In genomic region chr14:93970589-93970966, GRCh38 we compare ENCODE assay signal across 8 cellular contexts. TPM values are rescaled to one million over a fixed set of nuclear protein-coding genes. Genes with fewer than 3 reads are reported as not detected.
DNase-seq lines count a peak whose midpoint lies in the region; ATAC-seq and TF ChIP-seq lines count a peak whose summit lies in the region.

No MANE protein-coding gene starts in this region.

- H3K4me3 Mint-ChIP-seq in activated CD8-positive, alpha-beta T cell treated with anti-CD3 and anti-CD28 coated beads, Interleukin-2, amount 10 ng/mL, durations not matched to agents 7 days and 5 days: peak overlapping the region; percentile 80
- no peak overlapping the region for H3K4me3 Mint-ChIP-seq in mesothelial cell of epicardium

- peaks cover 86% of the 10 kb centered on the region for H3K4me1 Mint-ChIP-seq in activated CD8-positive, alpha-beta T cell treated with anti-CD3 and anti-CD28 coated beads, Interleukin-2, amount 10 ng/mL, durations not matched to agents 7 days and 5 days (ENCODE audit: low read depth)
- H3K4me1 Mint-ChIP-seq in mesothelial cell of epicardium: no peaks in the 10 kb centered on the region

- DNase-seq in AG10803 (ENCODE audit: low read depth) (no peak), NCI-H460 (ENCODE audit: extremely low read depth, low read depth) (peak; percentile 19), epithelial cell of proximal tubule (ENCODE audit: low read depth) (no peak), mesothelial cell of epicardium (ENCODE audit: low spot score in 2 of 2, unreplicated experiment in 2 of 2) (no peak), ecto neural progenitor cell (ENCODE audit: low spot score) (no peak)
- peak; percentile 75 for DNase-seq in activated CD8-positive, alpha-beta T cell treated with anti-CD3 and anti-CD28 coated beads, Interleukin-2, amount 10 ng/mL, durations not matched to agents 7 days and 5 days

- peak overlapping the region; percentile 61 for H3K27ac ChIP-seq in skeletal muscle tissue (ENCODE audit: low read depth, low read length)

- H3K4me1 ChIP-seq in skeletal muscle tissue (ENCODE audit: control insufficient read depth in 3 of 3, insufficient read depth in 3 of 3, low read length in 3 of 3): peaks cover 78 to 96% (median 87%) of the 10 kb centered on the region in 3 donors

- peaks cover 7% of the 10 kb centered on the region for H3K9me3 Mint-ChIP-seq in activated CD8-positive, alpha-beta T cell treated with anti-CD3 and anti-CD28 coated beads, Interleukin-2, amount 10 ng/mL, durations not matched to agents 7 days and 5 days (ENCODE audit: insufficient read depth)
- no peaks in the 10 kb centered on the region for H3K9me3 Mint-ChIP-seq in mesothelial cell of epicardium

- CTCF ChIA-PET in activated CD8-positive, alpha-beta T cell treated with anti-CD3 and anti-CD28 coated beads, Interleukin-2, amount 10 ng/mL, durations not matched to agents 7 days and 5 days (lab: Charles Lee): interaction anchor here (0.8 to 13.0 kb wide), 26 partner anchors 8 to 210 kb away, joined by 3 to 366 read pairs (median 12); partner anchors contain the start of genes CCDC197, DDX24, IFI27L1 and OTUB2

- no peak; the same call in 1 of the 2 replicates for TF ChIP-seq CTCF in AG10803 (conservative IDR thresholded peaks at IDR 0.05; ENCODE audit: low read length)
- TF ChIP-seq CTCF in epithelial cell of proximal tubule (conservative IDR thresholded peaks at IDR 0.05; ENCODE audit: low read depth, low read length): peak; percentile 63
- no peak for TF ChIP-seq CTCF in mesothelial cell of epicardium (IDR thresholded peaks at IDR 0.05; ENCODE audit: unreplicated experiment)

- H3K27me3 Mint-ChIP-seq in activated CD8-positive, alpha-beta T cell treated with anti-CD3 and anti-CD28 coated beads, Interleukin-2, amount 10 ng/mL, durations not matched to agents 7 days and 5 days (ENCODE audit: low read depth): no peaks in the 10 kb centered on the region
- H3K27me3 Mint-ChIP-seq in mesothelial cell of epicardium (ENCODE audit: low read depth): no peaks in the 10 kb centered on the region

- H3K9ac ChIP-seq in skeletal muscle tissue (ENCODE audit: low read depth in 1 of 3, low read length in 3 of 3): peak overlapping the region in 2 of 3 donors; percentile 43 to 73

- no peaks in the 10 kb centered on the region for H3K9me3 ChIP-seq in skeletal muscle tissue (ENCODE audit: control insufficient read depth in 3 of 3, low read length in 3 of 3)

- H3K36me3 ChIP-seq in skeletal muscle tissue (ENCODE audit: control insufficient read depth in 3 of 3, insufficient read depth in 3 of 3, low read length in 3 of 3): peaks cover 9 to 54% (median 28%) of the 10 kb centered on the region in 3 donors

- peak; percentile 31 for ATAC-seq in GM19395 (IDR thresholded peaks at IDR 0.05; ENCODE audit: unreplicated experiment)
- peak; percentile 76 for ATAC-seq in activated CD8-positive, alpha-beta T cell treated with anti-CD3 and anti-CD28 coated beads, Interleukin-2, amount 10 ng/mL, durations not matched to agents 7 days and 5 days

- no peaks in the 10 kb centered on the region for H3K27me3 ChIP-seq in skeletal muscle tissue (ENCODE audit: control insufficient read depth in 3 of 3, insufficient read depth in 3 of 3, low read length in 3 of 3)

- H3K4me3 ChIP-seq in AG10803 (ENCODE audit: low read length) (peak overlapping the region; percentile 23), epithelial cell of proximal tubule (ENCODE audit: low read depth, low read length) (peak overlapping the region; percentile 48), skeletal muscle tissue (ENCODE audit: low read length in 3 of 3) (peak overlapping the region; percentile 55 to 64 (median 57))

- POLR2A ChIA-PET in activated CD8-positive, alpha-beta T cell treated with anti-CD3 and anti-CD28 coated beads, Interleukin-2, amount 10 ng/mL, durations not matched to agents 7 days and 5 days (lab: Charles Lee): interaction anchor here (0.7 to 11.5 kb wide), 10 partner anchors 11 to 109 kb away, joined by 3 to 303 read pairs (median 4); no protein-coding TSS in a partner anchor

- H3K27ac Mint-ChIP-seq in activated CD8-positive, alpha-beta T cell treated with anti-CD3 and anti-CD28 coated beads, Interleukin-2, amount 10 ng/mL, durations not matched to agents 7 days and 5 days: peak overlapping the region; percentile 95
- no peak overlapping the region for H3K27ac Mint-ChIP-seq in mesothelial cell of epicardium

- peaks cover 11% of the 10 kb centered on the region for H3K36me3 Mint-ChIP-seq in activated CD8-positive, alpha-beta T cell treated with anti-CD3 and anti-CD28 coated beads, Interleukin-2, amount 10 ng/mL, durations not matched to agents 7 days and 5 days (ENCODE audit: low read depth)
- no peaks in the 10 kb centered on the region for H3K36me3 Mint-ChIP-seq in mesothelial cell of epicardium

RNA-seq across cellular contexts. Expression of gene ASB2, which starts 5.8 kb away (rescaled TPM):
- total RNA-seq in NCI-H460 (2014; rRNA removed; shearing (Covaris generic)): not detected in 2 replicates
- polyA plus RNA-seq in NCI-H460 (2014; cell fraction: nucleus; rRNA removed): not detected in 2 replicates
- 10 to 100 TPM; 15.8 to 17.0 TPM for total RNA-seq in activated CD8-positive, alpha-beta T cell treated with anti-CD3 and anti-CD28 coated beads, Interleukin-2, amount 10 ng/mL, durations not matched to agents 7 days and 5 days
- 0.46 and 1.4 TPM in 2 replicates for total RNA-seq in epithelial cell of proximal tubule
- total RNA-seq in skeletal muscle tissue: 16.2 TPM
- 1.2 to 1.9 TPM (median 1.5 TPM) in 3 replicates for total RNA-seq in mesothelial cell of epicardium

RNA-seq across cellular contexts. Expression of gene CCDC197, which starts 26.5 kb away (rescaled TPM):
- total RNA-seq in NCI-H460 (2014; rRNA removed; shearing (Covaris generic)): not detected in 2 replicates
- not detected in 2 replicates for polyA plus RNA-seq in NCI-H460 (2014; cell fraction: nucleus; rRNA removed)
- not detected for total RNA-seq in activated CD8-positive, alpha-beta T cell treated with anti-CD3 and anti-CD28 coated beads, Interleukin-2, amount 10 ng/mL, durations not matched to agents 7 days and 5 days
- total RNA-seq in epithelial cell of proximal tubule (not detected in 2 replicates), skeletal muscle tissue (not detected), mesothelial cell of epicardium (not detected in 3 replicates)

RNA-seq across cellular contexts. Expression of gene FAM181A, which starts 43.4 kb away (rescaled TPM):
- not detected in 2 replicates for total RNA-seq in NCI-H460 (2014; rRNA removed; shearing (Covaris generic))
- polyA plus RNA-seq in NCI-H460 (2014; cell fraction: nucleus; rRNA removed): not detected in 2 replicates
- not detected for total RNA-seq in activated CD8-positive, alpha-beta T cell treated with anti-CD3 and anti-CD28 coated beads, Interleukin-2, amount 10 ng/mL, durations not matched to agents 7 days and 5 days
- total RNA-seq in epithelial cell of proximal tubule (not detected in 2 replicates), skeletal muscle tissue (not detected), mesothelial cell of epicardium (not detected in 3 replicates)

RNA-seq across cellular contexts. Expression of gene OTUB2, which starts 55.6 kb away (rescaled TPM):
- total RNA-seq in NCI-H460 (2014; rRNA removed; shearing (Covaris generic)): 0.72 and 0.74 TPM in 2 replicates
- polyA plus RNA-seq in NCI-H460 (2014; cell fraction: nucleus; rRNA removed): 0.08 and 0.23 TPM in 2 replicates
- 1 to 10 TPM; 1.4 to 1.7 TPM for total RNA-seq in activated CD8-positive, alpha-beta T cell treated with anti-CD3 and anti-CD28 coated beads, Interleukin-2, amount 10 ng/mL, durations not matched to agents 7 days and 5 days
- total RNA-seq in epithelial cell of proximal tubule (5.6 and 15.0 TPM in 2 replicates), skeletal muscle tissue (1.0 TPM), mesothelial cell of epicardium (6.0 to 6.6 TPM (median 6.6 TPM) in 3 replicates)

Comparison
In these comparisons a context has a peak if more than half of its experiments do, and no peak if none do; other contexts are left out.
1. DNase-seq: peak in NCI-H460 (single experiment) and activated CD8-positive, alpha-beta T cell treated with anti-CD3 and anti-CD28 coated beads, Interleukin-2, amount 10 ng/mL, durations not matched to agents 7 days and 5 days (single experiment); none in AG10803 (single experiment), epithelial cell of proximal tubule (single experiment), mesothelial cell of epicardium (0 of 2) and ecto neural progenitor cell (single experiment).
2. Peak in every context shown above with its lines, with median percentiles within 50 percentile points of each other: H3K4me3 ChIP-seq.